Comparison of ENCODE assay signal across 8 cellular contexts in genomic region chr3:119352863-119353527, GRCh38. TPM values are rescaled to one million over a fixed set of nuclear protein-coding genes. Genes with fewer than 3 reads are reported as not detected.
DNase-seq lines count a peak whose midpoint lies in the region; ATAC-seq, FAIRE-seq and TF ChIP-seq lines count a peak whose summit lies in the region.

No MANE protein-coding gene starts in this region.

- H3K4me1 Mint-ChIP-seq in stimulated activated memory B cell treated with anti-CD40 and anti-IgM and Interleukin-4, amounts not matched to agents 10 μg/mL and 1 μg/mL and 100 μg/mL, for 72 hours = peaks cover 49% of the 10 kb centered on the region

- H3K36me3 ChIP-seq in GM06990 (ENCODE audit: control insufficient read depth, insufficient read depth, low read length) = no peaks in the 10 kb centered on the region; the same call in 1 of the 2 replicates

- no peak for DNase-seq in GM06990 (ENCODE audit: extremely low read depth, insufficient read length)
- DNase-seq in SKM-1 (lab: John Stamatoyannopoulos, UW; ENCODE audit: unreplicated experiment) = peak; percentile 60
- DNase-seq in glomerular visceral epithelial cell (ENCODE audit: extremely low spot score) = peak; percentile 36
- DNase-seq in frontal cortex (ENCODE audit: low spot score in 2 of 2) = no peak
- DNase-seq in hypothalamus (lab: John Stamatoyannopoulos, UW) = no peak
- no peak for DNase-seq in activated CD8-positive, alpha-beta memory T cell treated with anti-CD3 and anti-CD28 coated beads, Interleukin-2, amount 50 U/mL, for 4 hours

- no peak for FAIRE-seq in frontal cortex (lab: Jason Lieb, UNC)

- no peaks in the 10 kb centered on the region for H3K27me3 ChIP-seq in GM06990 (replicated peaks; ENCODE audit: control insufficient read depth, insufficient read depth, low read length)

- TF ChIP-seq CTCF in GM06990 (IDR thresholded peaks at IDR 0.05; ENCODE audit: insufficient read depth, low read length, poor library complexity, severe bottlenecking) = peak; percentile 33

- no peak overlapping the region for H3K4me3 ChIP-seq in GM06990 (replicated peaks; ENCODE audit: low read depth, low read length)

- H3K36me3 Mint-ChIP-seq in stimulated activated memory B cell treated with anti-CD40 and anti-IgM and Interleukin-4, amounts not matched to agents 10 μg/mL and 1 μg/mL and 100 μg/mL, for 72 hours = no peaks in the 10 kb centered on the region

- H3K9me3 Mint-ChIP-seq in stimulated activated memory B cell treated with anti-CD40 and anti-IgM and Interleukin-4, amounts not matched to agents 10 μg/mL and 1 μg/mL and 100 μg/mL, for 72 hours = no peaks in the 10 kb centered on the region

- no peak overlapping the region for H3K4me3 Mint-ChIP-seq in stimulated activated memory B cell treated with anti-CD40 and anti-IgM and Interleukin-4, amounts not matched to agents 10 μg/mL and 1 μg/mL and 100 μg/mL, for 72 hours

- no peaks in the 10 kb centered on the region for H3K27me3 Mint-ChIP-seq in stimulated activated memory B cell treated with anti-CD40 and anti-IgM and Interleukin-4, amounts not matched to agents 10 μg/mL and 1 μg/mL and 100 μg/mL, for 72 hours

- peak; percentile 32 for ATAC-seq in HG02973 (IDR thresholded peaks at IDR 0.05; ENCODE audit: unreplicated experiment)
- no peak for ATAC-seq in stimulated activated memory B cell treated with anti-CD40 and anti-IgM and Interleukin-4, amounts not matched to agents 10 μg/mL and 1 μg/mL and 100 μg/mL, for 72 hours

- peak overlapping the region; percentile 8 for H3K27ac Mint-ChIP-seq in stimulated activated memory B cell treated with anti-CD40 and anti-IgM and Interleukin-4, amounts not matched to agents 10 μg/mL and 1 μg/mL and 100 μg/mL, for 72 hours

RNA-seq across cellular contexts. Expression of gene ARHGAP31, which starts 58.8 kb away (rescaled TPM):
- total RNA-seq in frontal cortex = 2.0 TPM

Comparison
In these comparisons a context has a peak if more than half of its experiments do, and no peak if none do; other contexts are left out.
1. DNase-seq: peak in SKM-1 (single experiment) and glomerular visceral epithelial cell (single experiment); none in GM06990 (single experiment), frontal cortex (0 of 2), hypothalamus (0 of 51) and activated CD8-positive, alpha-beta memory T cell treated with anti-CD3 and anti-CD28 coated beads, Interleukin-2, amount 50 U/mL, for 4 hours (single experiment).